In genomic region chr3:70308760-70309159, GRCh38 we compare ENCODE assay signal across 10 cellular contexts. TPM values are rescaled to one million over a fixed set of nuclear protein-coding genes. Genes with fewer than 3 reads are reported as not detected.
DNase-seq lines count a peak whose midpoint lies in the region; ATAC-seq, FAIRE-seq and TF ChIP-seq lines count a peak whose summit lies in the region.
"Had no signal": no experiment of that assay in that cellular context is flagged by ENCODE, and none has a peak within 500 bp of the region (broad histone marks: within the 10 kb centered on the region; RNA-seq: fewer than 3 reads in every experiment).

No MANE protein-coding gene starts in this region.

- no peaks in the 10 kb centered on the region for H3K27me3 Mint-ChIP-seq in endothelial cell (ENCODE audit: unreplicated experiment)

- H3K36me3 ChIP-seq in GM06990 (ENCODE audit: control insufficient read depth, insufficient read depth, low read length), result no peaks in the 10 kb centered on the region

- TF ChIP-seq CTCF in GM06990 (IDR thresholded peaks at IDR 0.05; ENCODE audit: insufficient read depth, low read length, poor library complexity, severe bottlenecking), result peak; percentile 24
- peak; percentile 50 for TF ChIP-seq CTCF in LNCAP (IDR thresholded peaks at IDR 0.05)
- TF ChIP-seq CTCF in endothelial cell (IDR thresholded peaks at IDR 0.05; ENCODE audit: unreplicated experiment), result no peak

- H3K4me3 Mint-ChIP-seq in endothelial cell (ENCODE audit: unreplicated experiment), result no peak overlapping the region
- H3K4me3 Mint-ChIP-seq: activated T-cell treated with anti-CD3 and anti-CD28 coated beads, Interleukin-2, amount 50 U/mL, for 4 hours; naive B cell had no signal

- no peaks in the 10 kb centered on the region for H3K36me3 Mint-ChIP-seq in endothelial cell (ENCODE audit: low read depth, unreplicated experiment)
- H3K36me3 Mint-ChIP-seq: naive B cell had no signal

- no peak overlapping the region for H3K4me3 ChIP-seq in GM06990 (replicated peaks; ENCODE audit: low read depth, low read length)

- TF ChIP-seq POLR2A in H54 (IDR thresholded peaks at IDR 0.05; ENCODE audit: low read depth, low read length), result no peak

- no peaks in the 10 kb centered on the region for H3K9me3 Mint-ChIP-seq in endothelial cell (ENCODE audit: unreplicated experiment)
- H3K9me3 Mint-ChIP-seq: activated T-cell treated with anti-CD3 and anti-CD28 coated beads, Interleukin-2, amount 50 U/mL, for 4 hours had no signal

- no peak for ATAC-seq in GM21367 (IDR thresholded peaks at IDR 0.05; ENCODE audit: unreplicated experiment)
- ATAC-seq: activated T-cell treated with anti-CD3 and anti-CD28 coated beads, Interleukin-2, amount 50 U/mL, for 4 hours had no signal

- no peak overlapping the region for H3K27ac Mint-ChIP-seq in endothelial cell (ENCODE audit: unreplicated experiment)
- H3K27ac Mint-ChIP-seq: naive B cell had no signal

- no peak for FAIRE-seq in H54 (lab: Jason Lieb, UNC)

- DNase-seq in GM06990 (ENCODE audit: extremely low read depth, insufficient read length) (no peak), endothelial cell (ENCODE audit: low spot score) (peak; percentile 23), non-pigmented ciliary epithelial cell (ENCODE audit: low read depth) (peak; percentile 3), NCI-H146 (lab: John Stamatoyannopoulos, UW) (no peak), H54 (ENCODE audit: insufficient read length, low spot score) (no peak)
- DNase-seq in NK-92 treated with Interleukin-12 subunit alpha and Interleukin-12 subunit beta, amount 100 ng/mL, for 24 hours (lab: John Stamatoyannopoulos, UW), result no peak
- DNase-seq: activated T-cell treated with anti-CD3 and anti-CD28 coated beads, Interleukin-2, amount 50 U/mL, for 4 hours; naive B cell had no signal

- no peaks in the 10 kb centered on the region for H3K27me3 ChIP-seq in GM06990 (replicated peaks; ENCODE audit: control insufficient read depth, insufficient read depth, low read length)

- H3K4me1 Mint-ChIP-seq in endothelial cell (ENCODE audit: unreplicated experiment), result no peaks in the 10 kb centered on the region
- H3K4me1 Mint-ChIP-seq: naive B cell had no signal

RNA-seq across cellular contexts. Expression of gene MDFIC2, which starts 3.7 kb away (rescaled TPM):
- total RNA-seq in endothelial cell (ENCODE audit: unreplicated experiment), result not detected
- total RNA-seq: activated T-cell treated with anti-CD3 and anti-CD28 coated beads, Interleukin-2, amount 50 U/mL, for 4 hours had no signal

Comparison
In these comparisons a context has a peak if more than half of its experiments do, and no peak if none do; other contexts are left out.
1. DNase-seq: peak in endothelial cell (single experiment) and non-pigmented ciliary epithelial cell (single experiment); none in GM06990 (single experiment), NCI-H146 (single experiment), H54 (single experiment) and NK-92 treated with Interleukin-12 subunit alpha and Interleukin-12 subunit beta, amount 100 ng/mL, for 24 hours (single experiment).